1 cellular context compared by ENCODE assay signal in genomic region chr1:62391369-62391971, GRCh38.
A peak's percentile ranks its signal among the peaks of the same experiment; 100 is the strongest.
TF ChIP-seq lines count a peak whose summit lies in the region.

No MANE protein-coding gene starts in this region.

TF ChIP-seq in GM12878, 131 proteins besides CTCF, POLR2A, EP300 and RAD21:
- TF ChIP-seq, protein P1, sequence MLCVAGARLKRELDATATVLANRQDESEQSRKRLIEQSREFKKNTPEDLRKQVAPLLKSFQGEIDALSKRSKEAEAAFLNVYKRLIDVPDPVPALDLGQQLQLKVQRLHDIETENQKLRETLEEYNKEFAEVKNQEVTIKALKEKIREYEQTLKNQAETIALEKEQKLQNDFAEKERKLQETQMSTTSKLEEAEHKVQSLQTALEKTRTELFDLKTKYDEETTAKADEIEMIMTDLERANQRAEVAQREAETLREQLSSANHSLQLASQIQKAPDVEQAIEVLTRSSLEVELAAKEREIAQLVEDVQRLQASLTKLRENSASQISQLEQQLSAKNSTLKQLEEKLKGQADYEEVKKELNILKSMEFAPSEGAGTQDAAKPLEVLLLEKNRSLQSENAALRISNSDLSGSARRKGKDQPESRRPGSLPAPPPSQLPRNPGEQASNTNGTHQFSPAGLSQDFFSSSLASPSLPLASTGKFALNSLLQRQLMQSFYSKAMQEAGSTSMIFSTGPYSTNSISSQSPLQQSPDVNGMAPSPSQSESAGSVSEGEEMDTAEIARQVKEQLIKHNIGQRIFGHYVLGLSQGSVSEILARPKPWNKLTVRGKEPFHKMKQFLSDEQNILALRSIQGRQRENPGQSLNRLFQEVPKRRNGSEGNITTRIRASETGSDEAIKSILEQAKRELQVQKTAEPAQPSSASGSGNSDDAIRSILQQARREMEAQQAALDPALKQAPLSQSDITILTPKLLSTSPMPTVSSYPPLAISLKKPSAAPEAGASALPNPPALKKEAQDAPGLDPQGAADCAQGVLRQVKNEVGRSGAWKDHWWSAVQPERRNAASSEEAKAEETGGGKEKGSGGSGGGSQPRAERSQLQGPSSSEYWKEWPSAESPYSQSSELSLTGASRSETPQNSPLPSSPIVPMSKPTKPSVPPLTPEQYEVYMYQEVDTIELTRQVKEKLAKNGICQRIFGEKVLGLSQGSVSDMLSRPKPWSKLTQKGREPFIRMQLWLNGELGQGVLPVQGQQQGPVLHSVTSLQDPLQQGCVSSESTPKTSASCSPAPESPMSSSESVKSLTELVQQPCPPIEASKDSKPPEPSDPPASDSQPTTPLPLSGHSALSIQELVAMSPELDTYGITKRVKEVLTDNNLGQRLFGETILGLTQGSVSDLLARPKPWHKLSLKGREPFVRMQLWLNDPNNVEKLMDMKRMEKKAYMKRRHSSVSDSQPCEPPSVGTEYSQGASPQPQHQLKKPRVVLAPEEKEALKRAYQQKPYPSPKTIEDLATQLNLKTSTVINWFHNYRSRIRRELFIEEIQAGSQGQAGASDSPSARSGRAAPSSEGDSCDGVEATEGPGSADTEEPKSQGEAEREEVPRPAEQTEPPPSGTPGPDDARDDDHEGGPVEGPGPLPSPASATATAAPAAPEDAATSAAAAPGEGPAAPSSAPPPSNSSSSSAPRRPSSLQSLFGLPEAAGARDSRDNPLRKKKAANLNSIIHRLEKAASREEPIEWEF (IDR thresholded peaks at IDR 0.05; ENCODE audit: insufficient replicate concordance, low read depth, low read length): no peak
- peak; percentile 20; the same call in 1 of the 2 replicates for TF ChIP-seq SMC3 (IDR thresholded peaks at IDR 0.05; ENCODE audit: borderline replicate concordance, low read length)
TF ChIP-seq in GM12878: peak in this region for 1.
